In genomic region chr12:31233061-31233730, GRCh38 we compare ENCODE assay signal across 27 cellular contexts.
"Had no signal": no experiment of that assay in that cellular context is flagged by ENCODE, and none has a peak within 500 bp of the region (broad histone marks: within the 10 kb centered on the region; RNA-seq: fewer than 3 reads in every experiment).

No MANE protein-coding gene starts in this region.

- H3K4me1 ChIP-seq: left lung, lower lobe of right lung, prostate gland, testis had no signal

- H3K27me3 ChIP-seq: pancreas, testis, thyroid gland, upper lobe of left lung had no signal

- H3K4me3 ChIP-seq: left lung, lower lobe of right lung, pancreas, prostate gland, skin epidermis, stomach, testis, thyroid gland, transverse colon, upper lobe of left lung had no signal

- DNase-seq: hippocampal formation; kidney; left colon; left lung; mammary epithelial cell; mesenchymal stem cell; naive thymus-derived CD8-positive, alpha-beta T cell; occipital lobe; retina; stimulated activated CD4-positive, alpha-beta T cell treated with anti-CD3 and anti-CD28 coated beads, Interleukin-12 subunit alpha, Interleukin-12 subunit beta, amount 100 ng/mL, for 4 hours; stimulated activated CD4-positive, alpha-beta T cell treated with anti-CD3 and anti-CD28 coated beads, Interleukin-15, amount 100 ng/mL, for 24 hours; stimulated activated CD4-positive, alpha-beta T cell treated with anti-CD3 and anti-CD28 coated beads, Interleukin-2, amount 100 ng/mL, for 24 hours; stimulated activated CD4-positive, alpha-beta T cell treated with anti-CD3 and anti-CD28 coated beads, Interleukin-4, amount 100 ng/mL, for 1 hour; stimulated activated naive B cell treated with anti-CD40 and anti-IgM and Interleukin-4, amounts not matched to agents 10 μg/mL and 1 μg/mL and 100 μg/mL, for 72 hours; stimulated activated naive CD8-positive, alpha-beta T cell treated with anti-CD3 and anti-CD28 coated beads, Interleukin-15, Interleukin-2, amounts not matched to agents 100 U/mL and 50 U/mL, for 24 hours; stomach; testis; thyroid gland; transverse colon had no signal

- H3K27ac ChIP-seq: left lung, lower lobe of right lung, neutrophil, pancreas, prostate gland, skin epidermis, stomach, testis, thyroid gland, transverse colon, upper lobe of left lung had no signal

- H3K9me3 ChIP-seq: left lung, lower lobe of right lung, neutrophil, pancreas, prostate gland, stomach, testis, thyroid gland, transverse colon, upper lobe of left lung had no signal

- H3K36me3 ChIP-seq: left lung, lower lobe of right lung, neutrophil, pancreas, prostate gland, stomach, thyroid gland, transverse colon, upper lobe of left lung had no signal

- ATAC-seq: left colon; left lung; lower lobe of right lung; naive thymus-derived CD8-positive, alpha-beta T cell; pancreas; right cardiac atrium; sciatic nerve; stimulated activated naive B cell treated with anti-CD40 and anti-IgM and Interleukin-4, amounts not matched to agents 10 μg/mL and 1 μg/mL and 100 μg/mL, for 72 hours; stimulated activated naive CD8-positive, alpha-beta T cell treated with anti-CD3 and anti-CD28 coated beads, Interleukin-15, Interleukin-2, amounts not matched to agents 100 U/mL and 50 U/mL, for 24 hours had no signal
